In the genomic region with DNA sequence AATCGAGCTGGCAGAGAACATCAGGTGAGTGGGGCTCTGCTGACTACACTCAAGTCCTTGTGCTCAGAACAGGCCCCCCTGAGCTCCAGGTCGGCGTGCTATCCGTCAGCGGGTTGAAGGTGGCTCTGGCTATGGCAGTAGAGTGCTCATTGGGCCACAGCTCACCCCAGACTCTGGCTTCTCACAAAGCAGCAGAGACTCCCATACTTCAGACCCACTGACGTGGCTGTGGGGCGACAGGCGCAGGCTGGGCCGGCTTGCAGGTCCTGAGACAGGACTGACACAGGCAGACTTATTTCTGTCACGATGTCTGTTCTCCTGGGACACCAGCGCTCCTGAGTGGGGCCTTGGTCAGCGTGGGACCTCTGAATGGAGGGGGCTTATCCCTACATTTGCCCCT, we compare ENCODE assay signal across 9 cellular contexts. TPM values are rescaled to one million over a fixed set of nuclear protein-coding genes. Genes with fewer than 3 reads are reported as not detected.
"Had no signal": no experiment of that assay in that cellular context is flagged by ENCODE, and none has a peak within 500 bp of the region (broad histone marks: within the 10 kb centered on the region; RNA-seq: fewer than 3 reads in every experiment).

No MANE protein-coding gene starts in this region.

RNA-seq across cellular contexts. Expression of gene C1QTNF9B, which starts 2.6 kb away (rescaled TPM):
- total RNA-seq: stomach, subcutaneous adipose tissue, temporal lobe, thoracic aorta, thyroid gland, transverse colon, upper lobe of left lung, ureter, vagina had no signal
- polyA plus RNA-seq: stomach had no signal
